1 cellular context compared by ENCODE assay signal in the genomic region with DNA sequence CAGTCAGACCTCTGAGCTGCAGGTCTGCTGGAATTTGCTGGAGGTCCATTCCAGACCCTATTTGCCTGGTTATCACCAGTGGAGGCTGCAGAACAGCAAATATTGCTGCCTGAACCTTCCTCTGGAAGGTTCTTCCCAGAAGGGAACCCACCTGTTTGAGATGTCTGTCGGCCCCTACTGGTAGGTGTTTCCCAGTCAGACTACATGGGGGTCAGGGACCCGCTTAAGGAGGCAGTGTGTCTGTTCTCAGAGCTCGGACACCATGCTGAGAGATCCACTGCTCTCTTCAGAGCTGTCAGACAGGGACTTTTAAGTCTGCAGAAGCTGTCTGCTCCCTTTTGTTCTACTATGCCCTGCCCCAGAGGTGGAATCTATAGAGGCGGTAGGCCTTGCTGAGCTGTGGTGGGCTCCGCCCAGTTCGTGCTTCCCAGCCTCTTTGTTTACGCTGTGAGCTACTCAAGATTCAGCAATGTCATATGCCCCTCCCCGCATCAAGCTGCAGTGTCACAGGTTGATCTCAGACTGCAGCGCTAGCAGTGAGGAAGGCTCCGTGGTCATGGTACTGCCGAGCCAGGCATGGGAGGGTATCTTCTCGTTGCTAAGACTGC.
TF ChIP-seq lines count a peak whose summit lies in the region.

No MANE protein-coding gene starts in this region.

TF ChIP-seq in GM23338, 12 proteins besides CTCF, POLR2A, EP300 and RAD21 (continued from another document):
- TF ChIP-seq, protein P1, sequence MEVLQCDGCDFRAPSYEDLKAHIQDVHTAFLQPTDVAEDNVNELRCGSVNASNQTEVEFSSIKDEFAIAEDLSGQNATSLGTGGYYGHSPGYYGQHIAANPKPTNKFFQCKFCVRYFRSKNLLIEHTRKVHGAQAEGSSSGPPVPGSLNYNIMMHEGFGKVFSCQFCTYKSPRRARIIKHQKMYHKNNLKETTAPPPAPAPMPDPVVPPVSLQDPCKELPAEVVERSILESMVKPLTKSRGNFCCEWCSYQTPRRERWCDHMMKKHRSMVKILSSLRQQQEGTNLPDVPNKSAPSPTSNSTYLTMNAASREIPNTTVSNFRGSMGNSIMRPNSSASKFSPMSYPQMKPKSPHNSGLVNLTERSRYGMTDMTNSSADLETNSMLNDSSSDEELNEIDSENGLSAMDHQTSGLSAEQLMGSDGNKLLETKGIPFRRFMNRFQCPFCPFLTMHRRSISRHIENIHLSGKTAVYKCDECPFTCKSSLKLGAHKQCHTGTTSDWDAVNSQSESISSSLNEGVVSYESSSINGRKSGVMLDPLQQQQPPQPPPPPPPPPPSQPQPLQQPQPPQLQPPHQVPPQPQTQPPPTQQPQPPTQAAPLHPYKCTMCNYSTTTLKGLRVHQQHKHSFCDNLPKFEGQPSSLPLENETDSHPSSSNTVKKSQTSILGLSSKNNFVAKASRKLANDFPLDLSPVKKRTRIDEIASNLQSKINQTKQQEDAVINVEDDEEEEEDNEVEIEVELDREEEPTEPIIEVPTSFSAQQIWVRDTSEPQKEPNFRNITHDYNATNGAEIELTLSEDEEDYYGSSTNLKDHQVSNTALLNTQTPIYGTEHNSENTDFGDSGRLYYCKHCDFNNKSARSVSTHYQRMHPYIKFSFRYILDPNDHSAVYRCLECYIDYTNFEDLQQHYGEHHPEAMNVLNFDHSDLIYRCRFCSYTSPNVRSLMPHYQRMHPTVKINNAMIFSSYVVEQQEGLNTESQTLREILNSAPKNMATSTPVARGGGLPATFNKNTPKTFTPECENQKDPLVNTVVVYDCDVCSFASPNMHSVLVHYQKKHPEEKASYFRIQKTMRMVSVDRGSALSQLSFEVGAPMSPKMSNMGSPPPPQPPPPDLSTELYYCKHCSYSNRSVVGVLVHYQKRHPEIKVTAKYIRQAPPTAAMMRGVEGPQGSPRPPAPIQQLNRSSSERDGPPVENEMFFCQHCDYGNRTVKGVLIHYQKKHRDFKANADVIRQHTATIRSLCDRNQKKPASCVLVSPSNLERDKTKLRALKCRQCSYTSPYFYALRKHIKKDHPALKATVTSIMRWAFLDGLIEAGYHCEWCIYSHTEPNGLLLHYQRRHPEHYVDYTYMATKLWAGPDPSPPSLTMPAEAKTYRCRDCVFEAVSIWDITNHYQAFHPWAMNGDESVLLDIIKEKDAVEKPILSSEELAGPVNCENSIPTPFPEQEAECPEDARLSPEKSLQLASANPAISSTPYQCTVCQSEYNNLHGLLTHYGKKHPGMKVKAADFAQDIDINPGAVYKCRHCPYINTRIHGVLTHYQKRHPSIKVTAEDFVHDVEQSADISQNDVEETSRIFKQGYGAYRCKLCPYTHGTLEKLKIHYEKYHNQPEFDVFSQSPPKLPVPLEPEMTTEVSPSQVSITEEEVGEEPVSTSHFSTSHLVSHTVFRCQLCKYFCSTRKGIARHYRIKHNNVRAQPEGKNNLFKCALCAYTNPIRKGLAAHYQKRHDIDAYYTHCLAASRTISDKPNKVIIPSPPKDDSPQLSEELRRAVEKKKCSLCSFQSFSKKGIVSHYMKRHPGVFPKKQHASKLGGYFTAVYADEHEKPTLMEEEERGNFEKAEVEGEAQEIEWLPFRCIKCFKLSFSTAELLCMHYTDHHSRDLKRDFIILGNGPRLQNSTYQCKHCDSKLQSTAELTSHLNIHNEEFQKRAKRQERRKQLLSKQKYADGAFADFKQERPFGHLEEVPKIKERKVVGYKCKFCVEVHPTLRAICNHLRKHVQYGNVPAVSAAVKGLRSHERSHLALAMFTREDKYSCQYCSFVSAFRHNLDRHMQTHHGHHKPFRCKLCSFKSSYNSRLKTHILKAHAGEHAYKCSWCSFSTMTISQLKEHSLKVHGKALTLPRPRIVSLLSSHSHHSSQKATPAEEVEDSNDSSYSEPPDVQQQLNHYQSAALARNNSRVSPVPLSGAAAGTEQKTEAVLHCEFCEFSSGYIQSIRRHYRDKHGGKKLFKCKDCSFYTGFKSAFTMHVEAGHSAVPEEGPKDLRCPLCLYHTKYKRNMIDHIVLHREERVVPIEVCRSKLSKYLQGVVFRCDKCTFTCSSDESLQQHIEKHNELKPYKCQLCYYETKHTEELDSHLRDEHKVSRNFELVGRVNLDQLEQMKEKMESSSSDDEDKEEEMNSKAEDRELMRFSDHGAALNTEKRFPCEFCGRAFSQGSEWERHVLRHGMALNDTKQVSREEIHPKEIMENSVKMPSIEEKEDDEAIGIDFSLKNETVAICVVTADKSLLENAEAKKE (CRISPR knock-in tag; IDR thresholded peaks at IDR 0.05) = no peak
- TF ChIP-seq, protein P2, sequence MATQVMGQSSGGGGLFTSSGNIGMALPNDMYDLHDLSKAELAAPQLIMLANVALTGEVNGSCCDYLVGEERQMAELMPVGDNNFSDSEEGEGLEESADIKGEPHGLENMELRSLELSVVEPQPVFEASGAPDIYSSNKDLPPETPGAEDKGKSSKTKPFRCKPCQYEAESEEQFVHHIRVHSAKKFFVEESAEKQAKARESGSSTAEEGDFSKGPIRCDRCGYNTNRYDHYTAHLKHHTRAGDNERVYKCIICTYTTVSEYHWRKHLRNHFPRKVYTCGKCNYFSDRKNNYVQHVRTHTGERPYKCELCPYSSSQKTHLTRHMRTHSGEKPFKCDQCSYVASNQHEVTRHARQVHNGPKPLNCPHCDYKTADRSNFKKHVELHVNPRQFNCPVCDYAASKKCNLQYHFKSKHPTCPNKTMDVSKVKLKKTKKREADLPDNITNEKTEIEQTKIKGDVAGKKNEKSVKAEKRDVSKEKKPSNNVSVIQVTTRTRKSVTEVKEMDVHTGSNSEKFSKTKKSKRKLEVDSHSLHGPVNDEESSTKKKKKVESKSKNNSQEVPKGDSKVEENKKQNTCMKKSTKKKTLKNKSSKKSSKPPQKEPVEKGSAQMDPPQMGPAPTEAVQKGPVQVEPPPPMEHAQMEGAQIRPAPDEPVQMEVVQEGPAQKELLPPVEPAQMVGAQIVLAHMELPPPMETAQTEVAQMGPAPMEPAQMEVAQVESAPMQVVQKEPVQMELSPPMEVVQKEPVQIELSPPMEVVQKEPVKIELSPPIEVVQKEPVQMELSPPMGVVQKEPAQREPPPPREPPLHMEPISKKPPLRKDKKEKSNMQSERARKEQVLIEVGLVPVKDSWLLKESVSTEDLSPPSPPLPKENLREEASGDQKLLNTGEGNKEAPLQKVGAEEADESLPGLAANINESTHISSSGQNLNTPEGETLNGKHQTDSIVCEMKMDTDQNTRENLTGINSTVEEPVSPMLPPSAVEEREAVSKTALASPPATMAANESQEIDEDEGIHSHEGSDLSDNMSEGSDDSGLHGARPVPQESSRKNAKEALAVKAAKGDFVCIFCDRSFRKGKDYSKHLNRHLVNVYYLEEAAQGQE (IDR thresholded peaks at IDR 0.05; ENCODE audit: unreplicated experiment) = no peak
- TF ChIP-seq, protein P3, sequence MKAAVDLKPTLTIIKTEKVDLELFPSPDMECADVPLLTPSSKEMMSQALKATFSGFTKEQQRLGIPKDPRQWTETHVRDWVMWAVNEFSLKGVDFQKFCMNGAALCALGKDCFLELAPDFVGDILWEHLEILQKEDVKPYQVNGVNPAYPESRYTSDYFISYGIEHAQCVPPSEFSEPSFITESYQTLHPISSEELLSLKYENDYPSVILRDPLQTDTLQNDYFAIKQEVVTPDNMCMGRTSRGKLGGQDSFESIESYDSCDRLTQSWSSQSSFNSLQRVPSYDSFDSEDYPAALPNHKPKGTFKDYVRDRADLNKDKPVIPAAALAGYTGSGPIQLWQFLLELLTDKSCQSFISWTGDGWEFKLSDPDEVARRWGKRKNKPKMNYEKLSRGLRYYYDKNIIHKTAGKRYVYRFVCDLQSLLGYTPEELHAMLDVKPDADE (IDR thresholded peaks at IDR 0.05) = no peak
- TF ChIP-seq JUNB (IDR thresholded peaks at IDR 0.05; ENCODE audit: unreplicated experiment) (no peak), EZH2phosphoT487 (IDR thresholded peaks at IDR 0.05; ENCODE audit: unreplicated experiment) (no peak), EZH2 (IDR thresholded peaks at IDR 0.05; ENCODE audit: low read depth, unreplicated experiment) (no peak), CREB1 (CRISPR knock-in tag; IDR thresholded peaks at IDR 0.05; ENCODE audit: low read depth) (no peak)
